Comparison of ENCODE assay signal across 10 cellular contexts in genomic region chr16:28739787-28740186, GRCh38. TPM values are rescaled to one million over a fixed set of nuclear protein-coding genes. Genes with fewer than 3 reads are reported as not detected.
DNase-seq lines count a peak whose midpoint lies in the region; ATAC-seq and TF ChIP-seq lines count a peak whose summit lies in the region.
"Not testable (repeated sequence)": the region's sequence is repeated elsewhere in the genome, so short reads cannot be mapped to it uniquely, and the experiment has no call there.
"Had no signal": no experiment of that assay in that cellular context is flagged by ENCODE, and none has a peak within 500 bp of the region (broad histone marks: within the 10 kb centered on the region; RNA-seq: fewer than 3 reads in every experiment).

No MANE protein-coding gene starts in this region.

- H3K27ac Mint-ChIP-seq in CD4-positive, alpha-beta T cell; activated T-helper 17 cell treated with anti-CD3 and anti-CD28 coated beads, Interleukin-2, amount 50 U/mL, for 72 hours; naive thymus-derived CD8-positive, alpha-beta T cell: not testable (repeated sequence)

- DNase-seq in CD4-positive, alpha-beta T cell; PC-3; left lung: not testable (repeated sequence)
- DNase-seq in naive thymus-derived CD8-positive, alpha-beta T cell = peak in 1 of 10 donors; percentile 11
- peak; percentile 0 for DNase-seq in upper lobe of right lung

- not testable (repeated sequence) for H3K27ac ChIP-seq in CD4-positive, alpha-beta T cell (ENCODE audit: low read depth, low read length); PC-3 (ENCODE audit: low read length); left lung; upper lobe of right lung

- not testable (repeated sequence) for H3K79me2 ChIP-seq in PC-3 (ENCODE audit: low read length)

- H3F3A ChIP-seq in PC-3 (ENCODE audit: low read length, unreplicated experiment) = not testable (repeated sequence)

- ATAC-seq in CD4-positive, alpha-beta T cell (ENCODE audit: poor library complexity) = peak; percentile 90
- ATAC-seq in PC-3 (peak; percentile 55), esophagus mucosa (peak; percentile 84), left lung (peak; percentile 77), upper lobe of right lung (peak; percentile 73)
- peak; percentile 58 to 78 for ATAC-seq in activated CD4-positive, CD25-positive, alpha-beta regulatory T cell treated with anti-CD3 and anti-CD28 coated beads, Interleukin-2, amount 50 U/mL, for 24 hours
- peak; percentile 64 for ATAC-seq in activated T-helper 17 cell treated with anti-CD3 and anti-CD28 coated beads, Interleukin-2, amount 50 U/mL, for 72 hours (replicated peaks)
- ATAC-seq in naive thymus-derived CD8-positive, alpha-beta T cell = peak; percentile 72 to 83

- H2AFZ ChIP-seq in PC-3 (ENCODE audit: low read length) = not testable (repeated sequence)

- not testable (repeated sequence) for H3K4me3 ChIP-seq in PC-3 (ENCODE audit: low read length); left lung; upper lobe of right lung

- not testable (repeated sequence) for H3K27me3 Mint-ChIP-seq in CD4-positive, alpha-beta T cell; activated T-helper 17 cell treated with anti-CD3 and anti-CD28 coated beads, Interleukin-2, amount 50 U/mL, for 72 hours; naive thymus-derived CD8-positive, alpha-beta T cell

- H3K9me3 Mint-ChIP-seq in CD4-positive, alpha-beta T cell; activated T-helper 17 cell treated with anti-CD3 and anti-CD28 coated beads, Interleukin-2, amount 50 U/mL, for 72 hours; naive thymus-derived CD8-positive, alpha-beta T cell: not testable (repeated sequence)

- H3K4me1 Mint-ChIP-seq in CD4-positive, alpha-beta T cell (ENCODE audit: low read depth); activated T-helper 17 cell treated with anti-CD3 and anti-CD28 coated beads, Interleukin-2, amount 50 U/mL, for 72 hours; naive thymus-derived CD8-positive, alpha-beta T cell: not testable (repeated sequence)

- not testable (repeated sequence) for H4K20me1 ChIP-seq in PC-3 (ENCODE audit: low read length)

- not testable (repeated sequence) for H3K36me3 ChIP-seq in PC-3 (ENCODE audit: low read depth, low read length); left lung; upper lobe of right lung

- intact Hi-C loops in CD4-positive, alpha-beta T cell (cut with DNase I, micrococcal nuclease); PC-3 (cut with micrococcal nuclease); left lung (cut with DNase I); upper lobe of right lung (cut with DNase I): not testable (repeated sequence)

- H3K27me3 ChIP-seq in CD4-positive, alpha-beta T cell (ENCODE audit: control insufficient read depth, insufficient read depth, low read length); PC-3 (ENCODE audit: low read length); left lung; upper lobe of right lung: not testable (repeated sequence)

- H3K9ac ChIP-seq in PC-3 (ENCODE audit: low read length) = not testable (repeated sequence)

- H3K9me2 ChIP-seq in PC-3 (replicated peaks; ENCODE audit: low read length) = not testable (repeated sequence)

- H3K36me3 Mint-ChIP-seq in CD4-positive, alpha-beta T cell (ENCODE audit: low read depth); activated T-helper 17 cell treated with anti-CD3 and anti-CD28 coated beads, Interleukin-2, amount 50 U/mL, for 72 hours (ENCODE audit: low read depth); naive thymus-derived CD8-positive, alpha-beta T cell: not testable (repeated sequence)

- H3K9me3 ChIP-seq in CD4-positive, alpha-beta T cell (ENCODE audit: control insufficient read depth, low read length); PC-3 (ENCODE audit: low read length); left lung; upper lobe of right lung: not testable (repeated sequence)

- not testable (repeated sequence) for H3K4me3 Mint-ChIP-seq in CD4-positive, alpha-beta T cell; activated T-helper 17 cell treated with anti-CD3 and anti-CD28 coated beads, Interleukin-2, amount 50 U/mL, for 72 hours; naive thymus-derived CD8-positive, alpha-beta T cell

- not testable (repeated sequence) for TF ChIP-seq CTCF in CD4-positive, alpha-beta T cell (IDR thresholded peaks at IDR 0.05); PC-3 (conservative IDR thresholded peaks at IDR 0.05; ENCODE audit: low read depth, low read length); left lung (IDR thresholded peaks at IDR 0.05); upper lobe of right lung (IDR thresholded peaks at IDR 0.05)

- not testable (repeated sequence) for BruUV-seq in PC-3 (replicated peaks; lab: Mats Ljungman, UMichigan)

- POLR2A ChIA-PET in CD4-positive, alpha-beta T cell (lab: Charles Lee); PC-3 (lab: Charles Lee; ENCODE audit: unreplicated experiment); naive thymus-derived CD8-positive, alpha-beta T cell (lab: Charles Lee): not testable (repeated sequence)

- H3K4me1 ChIP-seq in PC-3 (ENCODE audit: insufficient read depth, low read length); left lung; upper lobe of right lung: not testable (repeated sequence)

- CTCF ChIA-PET in CD4-positive, alpha-beta T cell (lab: Charles Lee); PC-3 (lab: Charles Lee): not testable (repeated sequence)

- H3K4me2 ChIP-seq in PC-3 (ENCODE audit: low read length) = not testable (repeated sequence)

RNA-seq across cellular contexts. Expression of gene NPIPB9, which starts 11.8 kb away (rescaled TPM):
- 1 to 10 TPM; 1.9 to 2.6 TPM for total RNA-seq in CD4-positive, alpha-beta T cell
- total RNA-seq in PC-3 (2014; rRNA removed) (1.7 TPM in 1 of 2 replicates, not detected in the other), esophagus mucosa (0.84 TPM), left lung (1 to 10 TPM; 1.2 to 1.5 TPM), upper lobe of right lung (3.5 TPM)
- total RNA-seq in activated T-helper 17 cell treated with anti-CD3 and anti-CD28 coated beads, Interleukin-2, amount 50 U/mL, for 72 hours = 1 to 10 TPM; 4.2 to 7.0 TPM
- 1 to 10 TPM; 5.8 to 6.2 TPM for total RNA-seq in naive thymus-derived CD8-positive, alpha-beta T cell
- polyA plus RNA-seq in naive thymus-derived CD8-positive, alpha-beta T cell = under 1 TPM in 2 of 3 donors, not detected in 1; 0.25 to 0.53 TPM
- total RNA-seq: HT-29 had no signal
- polyA plus RNA-seq: CD4-positive, alpha-beta memory T cell had no signal

RNA-seq across cellular contexts. Expression of gene EIF3C, which starts 28.5 kb away (rescaled TPM):
- total RNA-seq in CD4-positive, alpha-beta T cell = 100 to 1,000 TPM; 220 to 237 TPM
- total RNA-seq in PC-3 (2014; rRNA removed) = 369 and 630 TPM in 2 replicates
- 100 to 1,000 TPM; 356 to 481 TPM for total RNA-seq in activated T-helper 17 cell treated with anti-CD3 and anti-CD28 coated beads, Interleukin-2, amount 50 U/mL, for 72 hours
- total RNA-seq in esophagus mucosa = 318 TPM
- total RNA-seq in left lung = 100 to 1,000 TPM; 354 to 395 TPM
- 100 to 1,000 TPM; 271 to 279 TPM for total RNA-seq in naive thymus-derived CD8-positive, alpha-beta T cell
- polyA plus RNA-seq in naive thymus-derived CD8-positive, alpha-beta T cell = 100 to 1,000 TPM; 208 to 320 (median 221) TPM
- 507 TPM for total RNA-seq in upper lobe of right lung
